ENCODE assay signal across 10 cellular contexts in genomic region chr20:34621383-34622367, GRCh38. TPM values are rescaled to one million over a fixed set of nuclear protein-coding genes. Genes with fewer than 3 reads are reported as not detected.
DNase-seq lines count a peak whose midpoint lies in the region; ATAC-seq and TF ChIP-seq lines count a peak whose summit lies in the region.
"Had no signal": no experiment of that assay in that cellular context is flagged by ENCODE, and none has a peak within 500 bp of the region (broad histone marks: within the 10 kb centered on the region; RNA-seq: fewer than 3 reads in every experiment).

No MANE protein-coding gene starts in this region.

- no peaks in the 10 kb centered on the region for H3K9me3 ChIP-seq in suprapubic skin
- H3K9me3 ChIP-seq: tibial nerve had no signal

- CTCF ChIA-PET in RWPE1 (lab: Yijun Ruan, JAX) (interaction anchor here (0.7 to 1.2 kb wide), 3 partner anchors 13 to 1262 kb away, joined by 3 to 4 read pairs (median 3); no protein-coding TSS in a partner anchor), HEK293T (lab: Yijun Ruan, JAX) (no interaction called here)

- peak overlapping the region; percentile 66 for H3K27ac Mint-ChIP-seq in activated T-cell treated with anti-CD3 and anti-CD28 coated beads, Interleukin-2, amount 50 U/mL, for 24 hours

- H3K4me1 ChIP-seq in suprapubic skin: no peaks in the 10 kb centered on the region
- H3K4me1 ChIP-seq: tibial nerve had no signal

- 94% methylated on average over 13 of the region's 13 CpGs for WGBS in suprapubic skin

- no peaks in the 10 kb centered on the region for H3K9me3 Mint-ChIP-seq in activated T-cell treated with anti-CD3 and anti-CD28 coated beads, Interleukin-2, amount 50 U/mL, for 24 hours

- no peaks in the 10 kb centered on the region for H3K27me3 Mint-ChIP-seq in activated T-cell treated with anti-CD3 and anti-CD28 coated beads, Interleukin-2, amount 50 U/mL, for 24 hours

- POLR2A ChIA-PET in RWPE1 (lab: Yijun Ruan, JAX; ENCODE audit: low non-redundant PET) (no interaction called here), HEK293T (lab: Yijun Ruan, JAX) (no interaction called here)

- peaks cover 24% of the 10 kb centered on the region for H3K4me1 Mint-ChIP-seq in activated T-cell treated with anti-CD3 and anti-CD28 coated beads, Interleukin-2, amount 50 U/mL, for 24 hours (ENCODE audit: low read depth)

- no peak for DNase-seq in activated T-cell treated with anti-CD3 and anti-CD28 coated beads, Interleukin-2, amount 50 U/mL, for 24 hours
- DNase-seq in activated T-cell treated with anti-CD3 and anti-CD28 coated beads, Interleukin-2, amount 50 U/mL, for 1 hour: no peak
- DNase-seq in RWPE1 (ENCODE audit: low spot score) (peak; percentile 83), fibroblast of peridontal ligament (ENCODE audit: extremely low read depth) (peak; percentile 28), suprapubic skin (ENCODE audit: low spot score in 2 of 2) (no peak), SKM-1 (lab: John Stamatoyannopoulos, UW; ENCODE audit: unreplicated experiment) (no peak), HEK293T (ENCODE audit: extremely low spot score) (no peak)
- DNase-seq: NCI-H1436 had no signal

- H3K27ac ChIP-seq in RWPE1 (peak overlapping the region; percentile 29), suprapubic skin (peak overlapping the region; percentile 14)

- TF ChIP-seq CTCF in RWPE1 (conservative IDR thresholded peaks at IDR 0.05; ENCODE audit: low read depth): no peak
- TF ChIP-seq CTCF in suprapubic skin (IDR thresholded peaks at IDR 0.05): no peak

- peaks cover 79% of the 10 kb centered on the region for H3K36me3 Mint-ChIP-seq in activated T-cell treated with anti-CD3 and anti-CD28 coated beads, Interleukin-2, amount 50 U/mL, for 24 hours (ENCODE audit: low read depth)

- H3K4me3 ChIP-seq in suprapubic skin: no peak overlapping the region
- H3K4me3 ChIP-seq: tibial nerve had no signal

- no peak for TF ChIP-seq POLR2A in suprapubic skin (IDR thresholded peaks at IDR 0.05)

- ATAC-seq in GM18867 (IDR thresholded peaks at IDR 0.05; ENCODE audit: unreplicated experiment): no peak

- H3K27me3 ChIP-seq in suprapubic skin: no peaks in the 10 kb centered on the region
- H3K27me3 ChIP-seq: tibial nerve had no signal

- no peak for TF ChIP-seq EP300 in suprapubic skin (IDR thresholded peaks at IDR 0.05)

- H3K36me3 ChIP-seq in suprapubic skin: peaks cover 6% of the 10 kb centered on the region

- no peak overlapping the region for H3K4me3 Mint-ChIP-seq in activated T-cell treated with anti-CD3 and anti-CD28 coated beads, Interleukin-2, amount 50 U/mL, for 24 hours

TF ChIP-seq in HEK293T, 16 proteins besides CTCF, POLR2A, EP300 and RAD21:
- TF ChIP-seq L3MBTL2 (conservative IDR thresholded peaks at IDR 0.05): no peak
- TF ChIP-seq FOXA1 (IDR thresholded peaks at IDR 0.05): no peak
- no peak for TF ChIP-seq TARDBP (IDR thresholded peaks at IDR 0.05)
- TF ChIP-seq PKNOX1 (IDR thresholded peaks at IDR 0.05): no peak
- TF ChIP-seq SP1 (IDR thresholded peaks at IDR 0.05): no peak
- TF ChIP-seq FOXK2 (IDR thresholded peaks at IDR 0.05): no peak
- no peak for TF ChIP-seq ZNF384 (IDR thresholded peaks at IDR 0.05)
- TF ChIP-seq ELF4 (IDR thresholded peaks at IDR 0.05): no peak
- no peak for TF ChIP-seq NFRKB (IDR thresholded peaks at IDR 0.05)
- no peak for TF ChIP-seq SUZ12 (IDR thresholded peaks at IDR 0.05)
- no peak for TF ChIP-seq ARNT (IDR thresholded peaks at IDR 0.05)
- TF ChIP-seq BHLHE40 (IDR thresholded peaks at IDR 0.05; ENCODE audit: borderline replicate concordance): no peak
- TF ChIP-seq FOXM1 (IDR thresholded peaks at IDR 0.05; ENCODE audit: borderline replicate concordance): no peak
- TF ChIP-seq HDGF (IDR thresholded peaks at IDR 0.05; ENCODE audit: borderline replicate concordance): no peak
- no peak for TF ChIP-seq LEF1 (IDR thresholded peaks at IDR 0.05; ENCODE audit: borderline replicate concordance)
- no peak for TF ChIP-seq CTBP1 (IDR thresholded peaks at IDR 0.05; ENCODE audit: borderline replicate concordance)

RNA-seq across cellular contexts. Expression of gene PIGU, which starts 55.2 kb away (rescaled TPM):
- total RNA-seq in suprapubic skin: 10 to 100 TPM; 13.6 to 21.7 (median 16.2) TPM

Comparison
In these comparisons a context has a peak if more than half of its experiments do, and no peak if none do; other contexts are left out.
1. DNase-seq: peak in RWPE1 (single experiment) and fibroblast of peridontal ligament (single experiment); none in activated T-cell treated with anti-CD3 and anti-CD28 coated beads, Interleukin-2, amount 50 U/mL, for 24 hours (single experiment), activated T-cell treated with anti-CD3 and anti-CD28 coated beads, Interleukin-2, amount 50 U/mL, for 1 hour (single experiment), suprapubic skin (0 of 2), SKM-1 (single experiment) and HEK293T (single experiment).